ENCODE assay signal across 27 cellular contexts in the genomic region with DNA sequence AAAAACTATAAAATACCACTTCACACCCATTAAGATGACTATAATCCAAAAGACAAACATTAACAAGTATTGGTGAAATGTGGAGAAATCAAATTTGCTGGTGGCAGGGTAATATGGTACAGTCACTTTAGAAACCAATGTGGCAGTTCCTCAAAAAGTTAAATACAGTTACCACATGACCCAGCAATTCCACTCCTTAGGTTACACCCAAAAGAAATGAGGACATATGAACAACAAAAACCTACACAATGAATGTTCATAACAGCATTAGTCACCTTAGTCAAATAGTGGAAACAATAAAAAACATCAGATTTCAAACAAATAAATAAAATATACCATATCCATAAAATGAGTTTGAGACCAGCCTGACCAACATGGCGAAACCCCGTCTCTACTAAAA. TPM values are rescaled to one million over a fixed set of nuclear protein-coding genes. Genes with fewer than 3 reads are reported as not detected.
DNase-seq lines count a peak whose midpoint lies in the region; ATAC-seq, FAIRE-seq and TF ChIP-seq lines count a peak whose summit lies in the region.
"Had no signal": no experiment of that assay in that cellular context is flagged by ENCODE, and none has a peak within 500 bp of the region (broad histone marks: within the 10 kb centered on the region; RNA-seq: fewer than 3 reads in every experiment).

No MANE protein-coding gene starts in this region.

- 0 out of 2 replicates have a peak overlapping the region, but pooled peaks have one; percentile 20 for H3K27ac Mint-ChIP-seq in WTC11

- no peaks in the 10 kb centered on the region for H3K27me3 Mint-ChIP-seq in WTC11 (ENCODE audit: low read depth)
- H3K27me3 Mint-ChIP-seq: CD8-positive, alpha-beta memory T cell had no signal

- H3K4me1 Mint-ChIP-seq in WTC11 = no peaks in the 10 kb centered on the region

- TF ChIP-seq CTCF in WTC11 (IDR thresholded peaks at IDR 0.05) = no peak

- no peaks in the 10 kb centered on the region for H3K9me3 Mint-ChIP-seq in WTC11
- H3K9me3 Mint-ChIP-seq: CD8-positive, alpha-beta memory T cell had no signal

- POLR2A ChIA-PET in WTC11 (lab: Charles Lee) = no interaction called here

- CTCF ChIA-PET in WTC11 (lab: Charles Lee) = no interaction called here

- peaks cover 26% of the 10 kb centered on the region for H3K36me3 Mint-ChIP-seq in WTC11

- DNase-seq in CD1c-positive myeloid dendritic cell (ENCODE audit: extremely low spot score) (peak; percentile 27), GM19239 (ENCODE audit: insufficient read length, low spot score) (no peak), MV-4-11 (lab: John Stamatoyannopoulos, UW) (peak; percentile 55), WTC11 (ENCODE audit: low spot score) (no peak), NCI-H187 treated with DMSO at 0.1 percent for 48 hours (lab: John Stamatoyannopoulos, UW) (no peak), NAMALWA (ENCODE audit: low spot score) (no peak), NCI-H748 treated with DMSO at 0.1 percent for 48 hours (lab: John Stamatoyannopoulos, UW) (no peak), GM03348 (ENCODE audit: low spot score) (no peak)
- DNase-seq: Calu3; CD8-positive, alpha-beta memory T cell; DMS153; EL; GF-D8; GM23248; HCEC 1CT; IMR-90; NCI-H1105; NCI-H146; NCI-H2029 treated with DMSO at 0.1 percent for 48 hours; NCI-H226; NCI-H510A treated with DMSO at 0.1 percent for 48 hours; NCI-H774; NK-92 treated with Interleukin-12 subunit alpha and Interleukin-12 subunit beta, amount 100 ng/mL, for 24 hours; PC-9; RPMI8226; SHP77; SK-N-SH had no signal

- H3K4me3 Mint-ChIP-seq in WTC11 = no peak overlapping the region
- H3K4me3 Mint-ChIP-seq: CD8-positive, alpha-beta memory T cell had no signal

- no peak for ATAC-seq in WTC11

- peak; percentile 39 for FAIRE-seq in GM19239 (lab: Jason Lieb, UNC)

TF ChIP-seq in WTC11, 78 proteins besides CTCF, POLR2A, EP300 and RAD21:
- TF ChIP-seq USF1 (CRISPR knock-in tag; IDR thresholded peaks at IDR 0.05) = no peak
- TF ChIP-seq SMAD4 (CRISPR knock-in tag; IDR thresholded peaks at IDR 0.05) = no peak
- no peak for TF ChIP-seq FOXJ3 (CRISPR knock-in tag; IDR thresholded peaks at IDR 0.05; ENCODE audit: borderline replicate concordance)
- TF ChIP-seq HMGA2 (CRISPR knock-in tag; IDR thresholded peaks at IDR 0.05) = no peak
- no peak for TF ChIP-seq JAZF1 (CRISPR knock-in tag; IDR thresholded peaks at IDR 0.05)
- no peak for TF ChIP-seq KAT7 (CRISPR knock-in tag; IDR thresholded peaks at IDR 0.05; ENCODE audit: borderline replicate concordance)
- TF ChIP-seq TCF7 (CRISPR knock-in tag; IDR thresholded peaks at IDR 0.05; ENCODE audit: low read depth) = no peak
- no peak for TF ChIP-seq TP53 (CRISPR knock-in tag; IDR thresholded peaks at IDR 0.05)
- no peak for TF ChIP-seq NR2C2 (CRISPR knock-in tag; IDR thresholded peaks at IDR 0.05)
- TF ChIP-seq FOXP1 (CRISPR knock-in tag; IDR thresholded peaks at IDR 0.05; ENCODE audit: borderline replicate concordance) = no peak
- no peak for TF ChIP-seq FOXK1 (CRISPR knock-in tag; IDR thresholded peaks at IDR 0.05)
- no peak for TF ChIP-seq ETV6 (CRISPR knock-in tag; IDR thresholded peaks at IDR 0.05)
- TF ChIP-seq JUN (CRISPR knock-in tag; IDR thresholded peaks at IDR 0.05) = no peak
- TF ChIP-seq, protein P1, sequence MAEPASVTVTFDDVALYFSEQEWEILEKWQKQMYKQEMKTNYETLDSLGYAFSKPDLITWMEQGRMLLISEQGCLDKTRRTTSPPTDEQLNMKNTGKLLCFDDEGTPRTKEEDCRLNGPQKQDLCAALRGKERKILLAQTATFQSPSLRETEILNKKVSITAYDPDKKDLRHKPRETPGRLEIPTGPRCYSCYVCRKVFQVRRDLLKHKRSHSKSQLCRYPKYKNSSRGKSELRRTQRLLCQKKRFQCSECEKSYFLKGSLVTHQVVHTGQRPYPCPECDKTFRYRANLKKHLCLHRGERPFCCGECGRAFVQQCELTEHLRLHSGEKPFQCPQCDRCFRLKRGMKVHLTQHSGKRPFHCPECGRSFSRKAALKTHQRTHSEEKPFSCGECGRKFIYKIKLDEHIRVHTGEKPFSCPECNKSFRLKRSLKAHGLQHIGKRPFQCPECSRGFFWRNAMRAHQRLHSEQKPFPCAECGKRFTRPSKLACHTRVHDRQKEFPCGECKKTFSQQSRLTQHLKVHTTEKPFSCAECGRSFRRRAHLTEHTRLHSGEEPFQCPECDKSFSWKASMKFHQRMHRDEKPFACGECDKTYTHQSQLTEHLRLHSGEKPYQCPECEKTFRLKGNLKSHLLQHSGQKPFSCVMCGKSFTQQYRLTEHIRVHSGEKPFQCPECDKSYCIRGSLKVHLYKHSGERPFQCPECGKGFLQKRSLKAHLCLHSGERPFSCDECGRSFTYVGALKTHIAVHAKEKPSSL (CRISPR knock-in tag; conservative IDR thresholded peaks at IDR 0.05) = no peak
- TF ChIP-seq PRRX2 (CRISPR knock-in tag; IDR thresholded peaks at IDR 0.05) = no peak
- TF ChIP-seq ZBTB21 (CRISPR knock-in tag; IDR thresholded peaks at IDR 0.05; ENCODE audit: borderline replicate concordance) = no peak

RNA-seq across cellular contexts. Expression of gene RDX, which starts 52.6 kb away (rescaled TPM):
- total RNA-seq in WTC11 (2021) = 71.8 to 77.4 TPM (median 72.9 TPM) in 3 replicates

Comparison
In these comparisons a context has a peak if more than half of its experiments do, and no peak if none do; other contexts are left out.
1. DNase-seq: peak in CD1c-positive myeloid dendritic cell (single experiment) and MV-4-11 (single experiment); none in GM19239 (single experiment), WTC11 (single experiment), NCI-H187 treated with DMSO at 0.1 percent for 48 hours (single experiment), NAMALWA (single experiment), NCI-H748 treated with DMSO at 0.1 percent for 48 hours (single experiment) and GM03348 (single experiment).